9 cellular contexts compared by ENCODE assay signal in genomic region chr6:30169658-30170614, GRCh38. TPM values are rescaled to one million over a fixed set of nuclear protein-coding genes. Genes with fewer than 3 reads are reported as not detected.
DNase-seq lines count a peak whose midpoint lies in the region; ATAC-seq and TF ChIP-seq lines count a peak whose summit lies in the region.
"Had no signal": no experiment of that assay in that cellular context is flagged by ENCODE, and none has a peak within 500 bp of the region (broad histone marks: within the 10 kb centered on the region; RNA-seq: fewer than 3 reads in every experiment).

No MANE protein-coding gene starts in this region.

- H3K4me1 ChIP-seq in H9 (ENCODE audit: insufficient read depth, low read length) (no peaks in the 10 kb centered on the region), NT2/D1 (ENCODE audit: insufficient read depth, insufficient read length) (no peaks in the 10 kb centered on the region), vagina (peaks cover 9% of the 10 kb centered on the region)

- H3K9me3 Mint-ChIP-seq in Calu3 (ENCODE audit: low read depth, unreplicated experiment) = no peaks in the 10 kb centered on the region
- peaks cover 0 to 3% of the 10 kb centered on the region in 2 experiments; a peak in 1 of 5 replicates for H3K9me3 Mint-ChIP-seq in H9

- no peak overlapping the region for H3K9ac ChIP-seq in H9 (ENCODE audit: extremely low read depth, insufficient read length, low read length)
- H3K9ac ChIP-seq in NT2/D1 (ENCODE audit: insufficient read length, low read depth) = no peak overlapping the region

- H3K27me3 ChIP-seq in H9 (ENCODE audit: insufficient read depth, low read length) (peaks cover 6% of the 10 kb centered on the region; the same call in 1 of the 2 replicates), NT2/D1 (ENCODE audit: insufficient read depth, insufficient read length) (no peaks in the 10 kb centered on the region), vagina (peaks cover 8% of the 10 kb centered on the region)

- H4K5ac ChIP-seq in H9 (ENCODE audit: insufficient read length, low read depth, low read length) = no peak overlapping the region

- H3K4ac ChIP-seq in H9 (ENCODE audit: low read depth, low read length) = no peak overlapping the region

- no peak overlapping the region for H3T11ph ChIP-seq in H9 (ENCODE audit: low read length)

- H2BK12ac ChIP-seq in H9 (ENCODE audit: insufficient read length, low read depth, low read length) = no peak overlapping the region

- H3K56ac ChIP-seq in H9 (ENCODE audit: insufficient read length, low read depth, low read length) = no peak overlapping the region

- peak overlapping the region; percentile 83 for H2AFZ ChIP-seq in H9 (ENCODE audit: low read length)

- DNase-seq in Calu3 (peak; percentile 46), H9 (no peak), NT2/D1 (ENCODE audit: low read depth, low spot score) (peak; percentile 33), cerebellar cortex (ENCODE audit: low spot score) (peak; percentile 54), left lobe of liver (ENCODE audit: low spot score) (no peak), vagina (ENCODE audit: extremely low spot score in 2 of 2) (peak in 1 of 2 donors; percentile 25)

- H4K91ac ChIP-seq in H9 (ENCODE audit: insufficient read length, low read depth, low read length) = no peak overlapping the region

- peaks cover 9% of the 10 kb centered on the region for H3K23me2 ChIP-seq in H9 (ENCODE audit: insufficient read length, low read depth, low read length, poor library complexity, severe bottlenecking)

- H2AK5ac ChIP-seq in H9 (ENCODE audit: insufficient read length, low read length) = no peak overlapping the region

- no peak overlapping the region for H2BK5ac ChIP-seq in H9 (ENCODE audit: insufficient read length, low read length)

- H3K4me3 Mint-ChIP-seq in Calu3 (ENCODE audit: low read depth, unreplicated experiment) (no peak overlapping the region), H9 (no peak overlapping the region)

- H3K36me3 ChIP-seq in NT2/D1 (ENCODE audit: insufficient read depth, insufficient read length, low read length) = no peaks in the 10 kb centered on the region
- H3K36me3 ChIP-seq in vagina = no peaks in the 10 kb centered on the region

- H3K14ac ChIP-seq in H9 (ENCODE audit: insufficient read depth, low read length) = no peak overlapping the region

- H2BK20ac ChIP-seq in H9 (ENCODE audit: low read depth, low read length, poor library complexity, severe bottlenecking) = no peak overlapping the region

- no peak overlapping the region for H3K4me3 ChIP-seq in NT2/D1 (ENCODE audit: insufficient read length, low read depth)
- H3K4me3 ChIP-seq in vagina = no peak overlapping the region

- no peak overlapping the region for H4K8ac ChIP-seq in H9 (replicated peaks; ENCODE audit: insufficient read length, low read depth, low read length)

- WGBS in H9 (ENCODE audit: extremely low coverage, insufficient read length, low lambda C conversion rate) = no CpG with 5 or more reads among the region's 7 CpGs

- no peak overlapping the region for H2BK15ac ChIP-seq in H9 (ENCODE audit: low read depth, low read length)

- H3K4me1 Mint-ChIP-seq in Calu3 (ENCODE audit: low read depth, unreplicated experiment) = peaks cover 13% of the 10 kb centered on the region
- H3K4me1 Mint-ChIP-seq in H9 = peaks cover 8% of the 10 kb centered on the region in 2 experiments

- H3K27me3 Mint-ChIP-seq in Calu3 (ENCODE audit: unreplicated experiment) (no peaks in the 10 kb centered on the region), H9 (ENCODE audit: low read depth) (peaks cover 77% of the 10 kb centered on the region)

- H3K9me3 ChIP-seq in H9 (ENCODE audit: control insufficient read depth, low read depth, low read length) (no peaks in the 10 kb centered on the region), NT2/D1 (ENCODE audit: insufficient read depth, low read length) (no peaks in the 10 kb centered on the region), vagina (no peaks in the 10 kb centered on the region)

- H2BK120ac ChIP-seq in H9 (ENCODE audit: low read depth, low read length, poor library complexity, severe bottlenecking) = no peak overlapping the region

- BruUV-seq in Calu3 (replicated peaks; lab: Mats Ljungman, UMichigan) = no TSS peak

- H3K36me3 Mint-ChIP-seq in Calu3 (ENCODE audit: insufficient read depth, unreplicated experiment) = peaks cover 19% of the 10 kb centered on the region
- no peaks in the 10 kb centered on the region for H3K36me3 Mint-ChIP-seq in H9 (ENCODE audit: insufficient read depth in 1 of 3, low read depth in 3 of 3)

- H3K79me2 ChIP-seq in H9 (ENCODE audit: insufficient read depth, low read length) = no peaks in the 10 kb centered on the region

- CTCF ChIA-PET in Calu3 (lab: Charles Lee) = interaction anchor here (0.7 kb wide), 1 partner anchor 74 kb away, joined by 3 read pairs; no protein-coding TSS in a partner anchor

- H3K23ac ChIP-seq in H9 (ENCODE audit: insufficient read length, low read depth, low read length) = no peak overlapping the region

- H3K18ac ChIP-seq in H9 (ENCODE audit: insufficient read length, low read depth, low read length) = no peak overlapping the region

- intact Hi-C loops in Calu3 (cut with micrococcal nuclease; ENCODE audit: unreplicated experiment) (loop anchor here (1.0 to 5.0 kb wide), 5 partner anchors 19 to 321 kb away; no protein-coding TSS in a partner anchor), vagina (cut with DNase I) (loop anchor here (5.0 kb wide), 1 partner anchor 1383 kb away; no protein-coding TSS in a partner anchor)

- ATAC-seq in left lobe of liver (peak; percentile 95), GM19328 (IDR thresholded peaks at IDR 0.05; ENCODE audit: unreplicated experiment) (no peak), HG03139 (IDR thresholded peaks at IDR 0.05; ENCODE audit: unreplicated experiment) (no peak)

- TF ChIP-seq POLR2A in vagina (IDR thresholded peaks at IDR 0.05) = no peak

- H3K27ac ChIP-seq in H9 (ENCODE audit: insufficient read length, low read depth, low read length) (no peak overlapping the region), vagina (no peak overlapping the region)

- H4K20me1 ChIP-seq in H9 (ENCODE audit: control insufficient read depth, insufficient read depth, insufficient read length) = no peaks in the 10 kb centered on the region

- no peaks in the 10 kb centered on the region for H3K79me1 ChIP-seq in H9 (ENCODE audit: insufficient read depth, low read depth, low read length, poor library complexity, severe bottlenecking)

- no peak overlapping the region for H3K4me2 ChIP-seq in H9 (ENCODE audit: insufficient read depth, insufficient read length, low read length)

- TF ChIP-seq CTCF in Calu3 (IDR thresholded peaks at IDR 0.05; ENCODE audit: unreplicated experiment) (peak; percentile 77), H9 (conservative IDR thresholded peaks at IDR 0.05) (peak; percentile 80), vagina (IDR thresholded peaks at IDR 0.05) (peak in 2 of 3 experiments; percentile 48 to 56)

- no peak overlapping the region for H3K27ac Mint-ChIP-seq in Calu3 (ENCODE audit: unreplicated experiment)
- H3K27ac Mint-ChIP-seq in H9 = no peak overlapping the region

RNA-seq across cellular contexts. Expression of gene TRIM15, which starts 6.6 kb away (rescaled TPM):
- 11.8 and 13.5 TPM in 2 replicates for total RNA-seq in Calu3 (2022)
- total RNA-seq in H9 (2021) = 0.20 TPM in 1 of 2 replicates, not detected in the other
- total RNA-seq in left lobe of liver = 3.0 TPM
- total RNA-seq in vagina = not detected

RNA-seq across cellular contexts. Expression of gene TRIM10, which starts 8.9 kb away (rescaled TPM):
- total RNA-seq in Calu3 (2022) = 1.8 and 2.7 TPM in 2 replicates
- 0.07 and 0.09 TPM in 2 replicates for total RNA-seq in H9 (2021)
- total RNA-seq in left lobe of liver = 1.9 TPM
- not detected for total RNA-seq in vagina

RNA-seq across cellular contexts. Expression of gene TRIM40, which starts 34.0 kb away (rescaled TPM):
- total RNA-seq in Calu3 (2022) (0.29 TPM in 1 of 2 replicates, not detected in the other), H9 (2021) (not detected in 2 replicates), left lobe of liver (not detected), vagina (not detected)
- total RNA-seq: T-helper 2 cell treated with Interferon-gamma antibody and Interleukin-4, amounts not matched to agents 100 ng/mL and 5 ng/mL, for 36 hours had no signal

RNA-seq across cellular contexts. Expression of gene TRIM26, which starts 43.3 kb away (rescaled TPM):
- total RNA-seq in Calu3 (2022) (89.9 and 118 TPM in 2 replicates), H9 (2021) (33.9 and 35.8 TPM in 2 replicates), left lobe of liver (47.2 TPM), vagina (35.4 TPM)

RNA-seq across cellular contexts. Expression of gene TRIM31, which starts 57.0 kb away (rescaled TPM):
- total RNA-seq in Calu3 (2022) (161 and 181 TPM in 2 replicates), H9 (2021) (not detected in 2 replicates), left lobe of liver (not detected), vagina (not detected)
- total RNA-seq: T-helper 2 cell treated with Interferon-gamma antibody and Interleukin-4, amounts not matched to agents 100 ng/mL and 5 ng/mL, for 36 hours had no signal

Comparison
In these comparisons a context has a peak if more than half of its experiments do, and no peak if none do; other contexts are left out.
1. DNase-seq: peak in Calu3 (single experiment), NT2/D1 (single experiment) and cerebellar cortex (single experiment); none in H9 (single experiment) and left lobe of liver (single experiment).
2. Peak in every context shown above with its lines, with median percentiles within 50 percentile points of each other: CTCF ChIP-seq.